Comparison of ENCODE assay signal across 1 cellular context in the genomic region with DNA sequence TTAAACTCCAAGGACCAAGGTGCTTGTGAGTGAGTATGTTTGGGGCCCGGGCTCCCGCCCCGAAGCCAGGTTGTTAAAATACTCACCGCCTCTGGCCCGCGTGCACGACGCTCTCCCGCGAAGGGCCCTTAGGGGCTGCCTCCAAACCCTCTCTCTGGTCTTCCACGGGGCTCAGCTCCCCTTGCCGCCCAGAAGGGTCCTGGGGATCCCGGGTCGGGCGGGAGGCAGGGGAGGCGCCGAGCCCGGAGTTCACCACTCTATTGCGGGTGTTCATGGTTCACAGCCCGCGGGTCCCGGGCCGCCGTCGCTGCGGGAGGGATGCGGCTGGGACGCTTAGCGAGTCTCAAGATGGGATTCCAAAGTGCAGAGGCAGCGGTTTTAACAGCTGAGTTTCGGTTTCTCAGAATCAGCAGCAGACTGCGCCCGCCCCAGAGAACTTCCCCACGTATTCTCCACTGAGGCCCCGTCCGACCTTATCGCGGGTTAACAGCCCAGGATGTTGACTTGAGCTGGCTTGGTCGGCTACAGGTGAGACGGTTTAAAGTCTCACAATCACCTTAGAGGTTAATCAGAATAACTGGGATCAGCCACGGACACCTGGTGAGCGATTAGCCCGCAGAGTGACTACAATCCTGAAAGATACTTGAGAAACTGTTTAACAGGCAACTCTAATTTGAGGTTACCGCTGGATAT.
TF ChIP-seq lines count a peak whose summit lies in the region.

Gene EPSTI1 (minus strand): TSS at position 350 of the 693 bp plus-strand sequence. CDS start 76 bp downstream, at position 274.

TF ChIP-seq in GM12878, 131 proteins besides CTCF, POLR2A, EP300 and RAD21 (continued from another document):
- TF ChIP-seq ZNF384 (IDR thresholded peaks at IDR 0.05; ENCODE audit: borderline replicate concordance, low read depth, low read length) (no peak), SP1 (IDR thresholded peaks at IDR 0.05; ENCODE audit: low read depth, low read length) (peak; percentile 34), MEF2B (IDR thresholded peaks at IDR 0.05; ENCODE audit: partially characterized antibody, poor library complexity, severe bottlenecking) (peak; percentile 59), MEF2A (IDR thresholded peaks at IDR 0.05; ENCODE audit: insufficient read depth, low read depth, low read length) (0 out of 2 replicates have a peak, but pooled peaks have one; percentile 26), ATF7 (IDR thresholded peaks at IDR 0.05; ENCODE audit: low read depth) (0 out of 2 replicates have a peak, but pooled peaks have one; percentile 27), NFIC (IDR thresholded peaks at IDR 0.05; ENCODE audit: low read depth, low read length) (0 out of 2 replicates have a peak, but pooled peaks have one; percentile 19), MYC (IDR thresholded peaks at IDR 0.05; ENCODE audit: insufficient read depth, insufficient read length, insufficient replicate concordance, low read length, severe bottlenecking) (no peak), RBBP5 (conservative IDR thresholded peaks at IDR 0.05) (no peak; the same call in 1 of the 2 replicates), KLF5 (IDR thresholded peaks at IDR 0.05; ENCODE audit: partially characterized antibody) (peak; percentile 23), CUX1 (IDR thresholded peaks at IDR 0.05; ENCODE audit: insufficient replicate concordance, low read depth, low read length) (no peak), KDM1A (IDR thresholded peaks at IDR 0.05; ENCODE audit: borderline replicate concordance) (no peak), ZNF207 (IDR thresholded peaks at IDR 0.05; ENCODE audit: borderline replicate concordance) (0 out of 2 replicates have a peak, but pooled peaks have one; percentile 47), POU2F2 (IDR thresholded peaks at IDR 0.05; ENCODE audit: borderline replicate concordance, low read depth, low read length) (peak; percentile 66; the same call in 2 of the 3 replicates), IKZF1 (conservative IDR thresholded peaks at IDR 0.05) (peak; percentile 96), CHD2 (IDR thresholded peaks at IDR 0.05; ENCODE audit: borderline replicate concordance, low read depth, low read length) (peak; percentile 17; the same call in 1 of the 2 replicates), TCF3 (IDR thresholded peaks at IDR 0.05; ENCODE audit: borderline replicate concordance, insufficient read depth, low read depth, low read length) (peak; percentile 83; the same call in 1 of the 2 replicates), CREM (IDR thresholded peaks at IDR 0.05; ENCODE audit: low read depth) (peak; percentile 36), RCOR1 (conservative IDR thresholded peaks at IDR 0.05; ENCODE audit: low read depth, low read length) (peak; percentile 79; the same call in 1 of the 2 replicates), ASH2L (IDR thresholded peaks at IDR 0.05; ENCODE audit: borderline replicate concordance, low read depth) (peak; percentile 91), TAF1 (IDR thresholded peaks at IDR 0.05; ENCODE audit: borderline replicate concordance, low read depth, low read length) (peak; percentile 68), TCF12 (IDR thresholded peaks at IDR 0.05; ENCODE audit: low read depth, low read length) (peak; percentile 61), EZH2 (IDR thresholded peaks at IDR 0.05; ENCODE audit: borderline replicate concordance, control insufficient read depth, low read depth, low read length) (no peak), IRF3 (IDR thresholded peaks at IDR 0.05) (0 out of 2 replicates have a peak, but pooled peaks have one; percentile 37), JUND (IDR thresholded peaks at IDR 0.05; ENCODE audit: low read depth, low read length) (no peak), HDGF (IDR thresholded peaks at IDR 0.05) (0 out of 2 replicates have a peak, but pooled peaks have one; percentile 41), RUNX3 (IDR thresholded peaks at IDR 0.05; ENCODE audit: low read length) (peak; percentile 83)
- TF ChIP-seq, protein P1, sequence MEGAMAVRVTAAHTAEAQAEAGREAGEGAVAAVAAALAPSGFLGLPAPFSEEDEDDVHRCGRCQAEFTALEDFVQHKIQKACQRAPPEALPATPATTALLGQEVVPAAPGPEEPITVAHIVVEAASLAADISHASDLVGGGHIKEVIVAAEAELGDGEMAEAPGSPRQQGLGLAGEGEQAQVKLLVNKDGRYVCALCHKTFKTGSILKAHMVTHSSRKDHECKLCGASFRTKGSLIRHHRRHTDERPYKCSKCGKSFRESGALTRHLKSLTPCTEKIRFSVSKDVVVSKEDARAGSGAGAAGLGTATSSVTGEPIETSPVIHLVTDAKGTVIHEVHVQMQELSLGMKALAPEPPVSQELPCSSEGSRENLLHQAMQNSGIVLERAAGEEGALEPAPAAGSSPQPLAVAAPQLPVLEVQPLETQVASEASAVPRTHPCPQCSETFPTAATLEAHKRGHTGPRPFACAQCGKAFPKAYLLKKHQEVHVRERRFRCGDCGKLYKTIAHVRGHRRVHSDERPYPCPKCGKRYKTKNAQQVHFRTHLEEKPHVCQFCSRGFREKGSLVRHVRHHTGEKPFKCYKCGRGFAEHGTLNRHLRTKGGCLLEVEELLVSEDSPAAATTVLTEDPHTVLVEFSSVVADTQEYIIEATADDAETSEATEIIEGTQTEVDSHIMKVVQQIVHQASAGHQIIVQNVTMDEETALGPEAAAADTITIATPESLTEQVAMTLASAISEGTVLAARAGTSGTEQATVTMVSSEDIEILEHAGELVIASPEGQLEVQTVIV (IDR thresholded peaks at IDR 0.05; ENCODE audit: borderline replicate concordance, partially characterized antibody), result no peak
- TF ChIP-seq, protein P2, sequence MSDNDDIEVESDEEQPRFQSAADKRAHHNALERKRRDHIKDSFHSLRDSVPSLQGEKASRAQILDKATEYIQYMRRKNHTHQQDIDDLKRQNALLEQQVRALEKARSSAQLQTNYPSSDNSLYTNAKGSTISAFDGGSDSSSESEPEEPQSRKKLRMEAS (IDR thresholded peaks at IDR 0.05; ENCODE audit: low read depth, low read length), result no peak
- TF ChIP-seq, protein P3, sequence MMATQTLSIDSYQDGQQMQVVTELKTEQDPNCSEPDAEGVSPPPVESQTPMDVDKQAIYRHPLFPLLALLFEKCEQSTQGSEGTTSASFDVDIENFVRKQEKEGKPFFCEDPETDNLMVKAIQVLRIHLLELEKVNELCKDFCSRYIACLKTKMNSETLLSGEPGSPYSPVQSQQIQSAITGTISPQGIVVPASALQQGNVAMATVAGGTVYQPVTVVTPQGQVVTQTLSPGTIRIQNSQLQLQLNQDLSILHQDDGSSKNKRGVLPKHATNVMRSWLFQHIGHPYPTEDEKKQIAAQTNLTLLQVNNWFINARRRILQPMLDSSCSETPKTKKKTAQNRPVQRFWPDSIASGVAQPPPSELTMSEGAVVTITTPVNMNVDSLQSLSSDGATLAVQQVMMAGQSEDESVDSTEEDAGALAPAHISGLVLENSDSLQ (IDR thresholded peaks at IDR 0.05), result peak; percentile 7; the same call in 1 of the 2 replicates
- TF ChIP-seq, protein P4, sequence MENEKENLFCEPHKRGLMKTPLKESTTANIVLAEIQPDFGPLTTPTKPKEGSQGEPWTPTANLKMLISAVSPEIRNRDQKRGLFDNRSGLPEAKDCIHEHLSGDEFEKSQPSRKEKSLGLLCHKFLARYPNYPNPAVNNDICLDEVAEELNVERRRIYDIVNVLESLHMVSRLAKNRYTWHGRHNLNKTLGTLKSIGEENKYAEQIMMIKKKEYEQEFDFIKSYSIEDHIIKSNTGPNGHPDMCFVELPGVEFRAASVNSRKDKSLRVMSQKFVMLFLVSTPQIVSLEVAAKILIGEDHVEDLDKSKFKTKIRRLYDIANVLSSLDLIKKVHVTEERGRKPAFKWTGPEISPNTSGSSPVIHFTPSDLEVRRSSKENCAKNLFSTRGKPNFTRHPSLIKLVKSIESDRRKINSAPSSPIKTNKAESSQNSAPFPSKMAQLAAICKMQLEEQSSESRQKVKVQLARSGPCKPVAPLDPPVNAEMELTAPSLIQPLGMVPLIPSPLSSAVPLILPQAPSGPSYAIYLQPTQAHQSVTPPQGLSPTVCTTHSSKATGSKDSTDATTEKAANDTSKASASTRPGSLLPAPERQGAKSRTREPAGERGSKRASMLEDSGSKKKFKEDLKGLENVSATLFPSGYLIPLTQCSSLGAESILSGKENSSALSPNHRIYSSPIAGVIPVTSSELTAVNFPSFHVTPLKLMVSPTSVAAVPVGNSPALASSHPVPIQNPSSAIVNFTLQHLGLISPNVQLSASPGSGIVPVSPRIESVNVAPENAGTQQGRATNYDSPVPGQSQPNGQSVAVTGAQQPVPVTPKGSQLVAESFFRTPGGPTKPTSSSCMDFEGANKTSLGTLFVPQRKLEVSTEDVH (IDR thresholded peaks at IDR 0.05; ENCODE audit: low read depth, partially characterized antibody), result no peak
- TF ChIP-seq, protein P5, sequence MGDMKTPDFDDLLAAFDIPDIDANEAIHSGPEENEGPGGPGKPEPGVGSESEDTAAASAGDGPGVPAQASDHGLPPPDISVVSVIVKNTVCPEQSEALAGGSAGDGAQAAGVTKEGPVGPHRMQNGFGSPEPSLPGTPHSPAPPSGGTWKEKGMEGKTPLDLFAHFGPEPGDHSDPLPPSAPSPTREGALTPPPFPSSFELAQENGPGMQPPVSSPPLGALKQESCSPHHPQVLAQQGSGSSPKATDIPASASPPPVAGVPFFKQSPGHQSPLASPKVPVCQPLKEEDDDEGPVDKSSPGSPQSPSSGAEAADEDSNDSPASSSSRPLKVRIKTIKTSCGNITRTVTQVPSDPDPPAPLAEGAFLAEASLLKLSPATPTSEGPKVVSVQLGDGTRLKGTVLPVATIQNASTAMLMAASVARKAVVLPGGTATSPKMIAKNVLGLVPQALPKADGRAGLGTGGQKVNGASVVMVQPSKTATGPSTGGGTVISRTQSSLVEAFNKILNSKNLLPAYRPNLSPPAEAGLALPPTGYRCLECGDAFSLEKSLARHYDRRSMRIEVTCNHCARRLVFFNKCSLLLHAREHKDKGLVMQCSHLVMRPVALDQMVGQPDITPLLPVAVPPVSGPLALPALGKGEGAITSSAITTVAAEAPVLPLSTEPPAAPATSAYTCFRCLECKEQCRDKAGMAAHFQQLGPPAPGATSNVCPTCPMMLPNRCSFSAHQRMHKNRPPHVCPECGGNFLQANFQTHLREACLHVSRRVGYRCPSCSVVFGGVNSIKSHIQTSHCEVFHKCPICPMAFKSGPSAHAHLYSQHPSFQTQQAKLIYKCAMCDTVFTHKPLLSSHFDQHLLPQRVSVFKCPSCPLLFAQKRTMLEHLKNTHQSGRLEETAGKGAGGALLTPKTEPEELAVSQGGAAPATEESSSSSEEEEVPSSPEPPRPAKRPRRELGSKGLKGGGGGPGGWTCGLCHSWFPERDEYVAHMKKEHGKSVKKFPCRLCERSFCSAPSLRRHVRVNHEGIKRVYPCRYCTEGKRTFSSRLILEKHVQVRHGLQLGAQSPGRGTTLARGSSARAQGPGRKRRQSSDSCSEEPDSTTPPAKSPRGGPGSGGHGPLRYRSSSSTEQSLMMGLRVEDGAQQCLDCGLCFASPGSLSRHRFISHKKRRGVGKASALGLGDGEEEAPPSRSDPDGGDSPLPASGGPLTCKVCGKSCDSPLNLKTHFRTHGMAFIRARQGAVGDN (IDR thresholded peaks at IDR 0.05), result 0 out of 2 replicates have a peak, but pooled peaks have one; percentile 40
